Comparison of ENCODE assay signal across 11 cellular contexts in genomic region chr16:64478258-64478906, GRCh38.
DNase-seq lines count a peak whose midpoint lies in the region; ATAC-seq and TF ChIP-seq lines count a peak whose summit lies in the region.
"Had no signal": no experiment of that assay in that cellular context is flagged by ENCODE, and none has a peak within 500 bp of the region (broad histone marks: within the 10 kb centered on the region; RNA-seq: fewer than 3 reads in every experiment).

No MANE protein-coding gene starts in this region.

- H3K9me3 Mint-ChIP-seq in T-helper 2 cell treated with Interferon-gamma antibody and Interleukin-4, amounts not matched to agents 5 μg/mL and 100 μg/mL, for 36 hours, result peaks cover 46% of the 10 kb centered on the region

- H3K4me3 ChIP-seq in RWPE2 (ENCODE audit: severe bottlenecking), result no peak overlapping the region
- no peak overlapping the region for H3K4me3 ChIP-seq in skeletal muscle cell (ENCODE audit: low read depth, low read length)
- H3K4me3 ChIP-seq in suprapubic skin, result no peak overlapping the region

- TF ChIP-seq EP300 in suprapubic skin (IDR thresholded peaks at IDR 0.05), result no peak

- no peak overlapping the region for H3K27ac Mint-ChIP-seq in T-helper 2 cell treated with Interferon-gamma antibody and Interleukin-4, amounts not matched to agents 5 μg/mL and 100 μg/mL, for 36 hours
- H3K27ac Mint-ChIP-seq: activated naive CD8-positive, alpha-beta T cell treated with anti-CD3 and anti-CD28 coated beads, Interleukin-2, amount 50 U/mL, for 24 hours; T-helper 17 cell had no signal

- TF ChIP-seq POLR2A in suprapubic skin (IDR thresholded peaks at IDR 0.05), result no peak

- no peaks in the 10 kb centered on the region for H3K4me1 Mint-ChIP-seq in T-helper 2 cell treated with Interferon-gamma antibody and Interleukin-4, amounts not matched to agents 5 μg/mL and 100 μg/mL, for 36 hours (ENCODE audit: low read depth)
- H3K4me1 Mint-ChIP-seq: activated naive CD8-positive, alpha-beta T cell treated with anti-CD3 and anti-CD28 coated beads, Interleukin-2, amount 50 U/mL, for 24 hours; T-helper 17 cell had no signal

- no peak overlapping the region for H3K27ac ChIP-seq in RWPE2 (ENCODE audit: poor library complexity, severe bottlenecking)
- H3K27ac ChIP-seq in suprapubic skin, result no peak overlapping the region
- H3K27ac ChIP-seq: foreskin keratinocyte had no signal

- TF ChIP-seq CTCF in RWPE2 (IDR thresholded peaks at IDR 0.05; ENCODE audit: poor library complexity, severe bottlenecking), result no peak
- TF ChIP-seq CTCF in suprapubic skin (IDR thresholded peaks at IDR 0.05), result no peak

- peak; percentile 56; the same call in 2 of the 3 replicates for ATAC-seq in RWPE2 (ENCODE audit: low read depth)
- no peak for ATAC-seq in HG02884 (IDR thresholded peaks at IDR 0.05; ENCODE audit: unreplicated experiment)
- ATAC-seq in GM21825 (IDR thresholded peaks at IDR 0.05; ENCODE audit: unreplicated experiment), result no peak
- ATAC-seq: activated naive CD8-positive, alpha-beta T cell treated with anti-CD3 and anti-CD28 coated beads, Interleukin-2, amount 50 U/mL, for 24 hours; foreskin keratinocyte; T-helper 17 cell had no signal

- 40% methylated on average over 5 of the region's 5 CpGs for WGBS in suprapubic skin

- H3K4me1 ChIP-seq in RWPE2 (ENCODE audit: insufficient read depth, poor library complexity, severe bottlenecking) (no peaks in the 10 kb centered on the region), suprapubic skin (peaks cover 3% of the 10 kb centered on the region)
- H3K4me1 ChIP-seq: foreskin keratinocyte had no signal

- H3K4me3 Mint-ChIP-seq in T-helper 2 cell treated with Interferon-gamma antibody and Interleukin-4, amounts not matched to agents 5 μg/mL and 100 μg/mL, for 36 hours, result no peak overlapping the region
- H3K4me3 Mint-ChIP-seq: activated naive CD8-positive, alpha-beta T cell treated with anti-CD3 and anti-CD28 coated beads, Interleukin-2, amount 50 U/mL, for 24 hours; T-helper 17 cell had no signal

- H3K27me3 Mint-ChIP-seq in T-helper 2 cell treated with Interferon-gamma antibody and Interleukin-4, amounts not matched to agents 5 μg/mL and 100 μg/mL, for 36 hours (ENCODE audit: low read depth), result no peaks in the 10 kb centered on the region
- H3K27me3 Mint-ChIP-seq: activated naive CD8-positive, alpha-beta T cell treated with anti-CD3 and anti-CD28 coated beads, Interleukin-2, amount 50 U/mL, for 24 hours; T-helper 17 cell had no signal

- H3K36me3 ChIP-seq in RWPE2 (ENCODE audit: low read depth) (no peaks in the 10 kb centered on the region), suprapubic skin (no peaks in the 10 kb centered on the region)

- H3K36me3 Mint-ChIP-seq in T-helper 2 cell treated with Interferon-gamma antibody and Interleukin-4, amounts not matched to agents 5 μg/mL and 100 μg/mL, for 36 hours (ENCODE audit: low read depth), result no peaks in the 10 kb centered on the region

- H3K27me3 ChIP-seq in RWPE2 (ENCODE audit: insufficient read depth, poor library complexity, severe bottlenecking) (peaks cover 8% of the 10 kb centered on the region), suprapubic skin (no peaks in the 10 kb centered on the region)
- H3K27me3 ChIP-seq: foreskin keratinocyte had no signal

- H3K9me3 ChIP-seq in RWPE2 (ENCODE audit: severe bottlenecking) (no peaks in the 10 kb centered on the region), suprapubic skin (no peaks in the 10 kb centered on the region)

- peak; percentile 71 for DNase-seq in GM03348 (ENCODE audit: low spot score)
- no peak for DNase-seq in RWPE2 (ENCODE audit: low spot score)
- peak; percentile 42 for DNase-seq in fibroblast of the conjunctiva (ENCODE audit: low read depth)
- DNase-seq in skeletal muscle cell (ENCODE audit: low read depth), result peak; percentile 61
- DNase-seq in suprapubic skin (ENCODE audit: low spot score in 2 of 2), result no peak
- no peak for DNase-seq in T-helper 2 cell treated with Interferon-gamma antibody and Interleukin-4, amounts not matched to agents 5 μg/mL and 100 μg/mL, for 36 hours (ENCODE audit: low spot score)
- DNase-seq: activated naive CD8-positive, alpha-beta T cell treated with anti-CD3 and anti-CD28 coated beads, Interleukin-2, amount 50 U/mL, for 24 hours; foreskin keratinocyte; T-helper 17 cell had no signal

Comparison
In these comparisons a context has a peak if more than half of its experiments do, and no peak if none do; other contexts are left out.
1. DNase-seq: peak in GM03348 (single experiment), fibroblast of the conjunctiva (single experiment) and skeletal muscle cell (single experiment); none in RWPE2 (single experiment), suprapubic skin (0 of 2) and T-helper 2 cell treated with Interferon-gamma antibody and Interleukin-4, amounts not matched to agents 5 μg/mL and 100 μg/mL, for 36 hours (single experiment).